11 cellular contexts compared by ENCODE assay signal in the genomic region with DNA sequence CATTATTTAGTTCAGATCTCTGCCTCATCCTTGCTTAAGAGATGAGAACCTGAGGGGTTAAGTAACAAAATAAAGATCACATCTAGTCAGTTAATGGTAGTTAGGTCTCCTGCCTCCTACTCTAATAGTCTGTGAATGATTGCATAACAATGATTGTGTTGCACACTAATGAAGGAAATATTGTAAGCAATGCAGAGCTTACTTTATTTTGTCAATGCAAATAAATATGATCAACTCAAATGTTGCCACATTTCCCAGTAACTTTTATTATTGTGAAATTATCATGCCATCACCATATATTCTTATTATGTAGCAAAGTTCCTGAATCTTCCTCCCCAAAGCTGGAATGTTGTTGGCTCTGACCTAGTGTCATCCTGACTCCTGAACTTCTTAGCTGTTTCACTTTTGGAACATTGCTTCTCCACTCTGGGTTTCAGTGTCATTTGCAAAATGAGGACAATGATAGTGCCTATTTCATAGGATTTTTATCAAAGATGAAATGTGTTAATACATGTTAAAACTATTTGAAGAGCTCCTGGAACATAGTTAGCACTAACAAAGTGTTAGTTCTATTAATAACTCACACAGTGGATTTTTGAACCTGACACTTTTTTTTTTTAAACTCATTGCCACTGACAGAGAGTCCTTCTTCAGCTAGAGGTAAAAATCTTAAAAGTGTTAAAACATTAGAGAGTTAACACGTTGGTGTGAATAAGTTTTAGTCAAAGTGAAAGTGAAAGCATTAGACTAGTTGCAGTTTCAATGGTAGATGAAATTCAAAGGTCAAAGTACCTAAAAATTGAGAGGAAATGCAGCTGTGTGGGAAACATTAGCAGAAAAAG. TPM values are rescaled to one million over a fixed set of nuclear protein-coding genes. Genes with fewer than 3 reads are reported as not detected.
DNase-seq lines count a peak whose midpoint lies in the region; ATAC-seq and TF ChIP-seq lines count a peak whose summit lies in the region.
"Had no signal": no experiment of that assay in that cellular context is flagged by ENCODE, and none has a peak within 500 bp of the region (broad histone marks: within the 10 kb centered on the region; RNA-seq: fewer than 3 reads in every experiment).

No MANE protein-coding gene starts in this region.

- intact Hi-C loops in right lobe of liver (cut with DNase I): no loop called here

- WGBS in SK-N-SH (ENCODE audit: low lambda C conversion rate): 3% methylated on average over 1 of the region's 1 CpG
- 0% methylated on average over 1 of the region's 1 CpG for WGBS in right lobe of liver (ENCODE audit: insufficient coverage, low coverage, low lambda C conversion rate, missing lambda C conversion rate)

- H3K4me1 ChIP-seq in SK-N-SH (ENCODE audit: control insufficient read depth in 1 of 2, insufficient read depth in 2 of 2, low read depth in 1 of 2, low read length in 1 of 2) (no peaks in the 10 kb centered on the region), GM23338 (ENCODE audit: insufficient read depth) (no peaks in the 10 kb centered on the region), right lobe of liver (no peaks in the 10 kb centered on the region)

- H3K79me2 ChIP-seq in SK-N-SH (ENCODE audit: insufficient read depth) (no peaks in the 10 kb centered on the region), GM23338 (replicated peaks; ENCODE audit: insufficient read depth) (no peaks in the 10 kb centered on the region)

- no peaks in the 10 kb centered on the region for H3K36me3 ChIP-seq in SK-N-SH (replicated peaks in 1 of 2; ENCODE audit: control insufficient read depth in 1 of 2, insufficient read depth in 2 of 2, low read length in 1 of 2)
- H3K36me3 ChIP-seq in GM23338 (ENCODE audit: insufficient read depth): no peaks in the 10 kb centered on the region
- no peaks in the 10 kb centered on the region for H3K36me3 ChIP-seq in right lobe of liver

- no peak overlapping the region for H2AFZ ChIP-seq in SK-N-SH (ENCODE audit: low read depth)
- H2AFZ ChIP-seq in GM23338: peak overlapping the region; percentile 57; the same call in 1 of the 2 replicates

- peak overlapping the region; percentile 54 for H3K4me2 ChIP-seq in SK-N-SH
- H3K4me2 ChIP-seq in GM23338: no peak overlapping the region

- no peaks in the 10 kb centered on the region for H3K4me1 Mint-ChIP-seq in GM23338

- no peak for TF ChIP-seq CTCF in SK-N-SH (IDR thresholded peaks at IDR 0.05)
- no peak for TF ChIP-seq CTCF in GM23338 (conservative IDR thresholded peaks at IDR 0.05; ENCODE audit: low read depth in 2 of 2)
- no peak for TF ChIP-seq CTCF in right lobe of liver (IDR thresholded peaks at IDR 0.05)

- no peak overlapping the region for H3K27ac ChIP-seq in SK-N-SH (ENCODE audit: low read depth in 2 of 2, low read length in 1 of 2)
- H3K27ac ChIP-seq in GM23338 (ENCODE audit: low read depth): no peak overlapping the region
- no peak overlapping the region for H3K27ac ChIP-seq in right lobe of liver

- H3K4me3 ChIP-seq in SK-N-SH (ENCODE audit: low read depth in 2 of 2, low read length in 1 of 2) (0 out of 4 replicates have a peak overlapping the region, but pooled peaks of 1 of the 2 experiments have one; percentile 17), GM23338 (no peak overlapping the region), right lobe of liver (peak overlapping the region in 1 of 3 donors; percentile 26)

- H4K20me1 ChIP-seq in SK-N-SH (ENCODE audit: insufficient read depth) (no peaks in the 10 kb centered on the region), GM23338 (replicated peaks; ENCODE audit: insufficient read depth) (no peaks in the 10 kb centered on the region)

- H3K9me2 ChIP-seq in SK-N-SH: no peaks in the 10 kb centered on the region
- no peaks in the 10 kb centered on the region for H3K9me2 ChIP-seq in GM23338 (ENCODE audit: insufficient read depth)

- H3F3A ChIP-seq in SK-N-SH (replicated peaks; ENCODE audit: insufficient read depth) (no peaks in the 10 kb centered on the region), GM23338 (replicated peaks; ENCODE audit: low read depth) (no peaks in the 10 kb centered on the region)

- ATAC-seq in SK-N-SH treated with all-trans-retinoic acid at 6 μM for 48 hours (no peak), GM23338 (no peak), right lobe of liver (peak; percentile 44 to 89 (median 78))

- no peaks in the 10 kb centered on the region for H3K9me3 ChIP-seq in SK-N-SH
- no peaks in the 10 kb centered on the region for H3K9me3 ChIP-seq in right lobe of liver

- no peaks in the 10 kb centered on the region for H3K27me3 Mint-ChIP-seq in GM23338 (ENCODE audit: insufficient read depth, low read depth, poor library complexity)

- CTCF ChIA-PET in SK-N-SH (lab: Yijun Ruan, JAX): interaction anchor here (1.0 kb wide), 1 partner anchor 13 kb away, joined by 3 read pairs; no protein-coding TSS in a partner anchor

- no peak for TF ChIP-seq POLR2A in right lobe of liver (IDR thresholded peaks at IDR 0.05)

- H3K9me3 Mint-ChIP-seq in GM23338: no peaks in the 10 kb centered on the region

- no peak overlapping the region for H3K27ac Mint-ChIP-seq in GM23338

- H3K9ac ChIP-seq in SK-N-SH: no peak overlapping the region

- POLR2A ChIA-PET in SK-N-SH (lab: Yijun Ruan, JAX): no interaction called here

- TF ChIP-seq EP300 in SK-N-SH (IDR thresholded peaks at IDR 0.05; ENCODE audit: borderline replicate concordance in 1 of 2, low read depth in 1 of 2, low read length in 1 of 2): no peak

- no peak overlapping the region for H3K4me3 Mint-ChIP-seq in GM23338

- DNase-seq in SK-N-SH (no peak), GM23338 (ENCODE audit: low spot score) (no peak), M059J (ENCODE audit: low read depth) (peak; percentile 6), right lobe of liver (no peak), NCI-H1417 treated with DMSO at 0.1 percent for 48 hours (lab: John Stamatoyannopoulos, UW) (no peak), AG20443 (ENCODE audit: low spot score) (no peak), NCI-H345 (lab: John Stamatoyannopoulos, UW) (no peak)

- H3K36me3 Mint-ChIP-seq in GM23338 (ENCODE audit: low read depth): no peaks in the 10 kb centered on the region

- H3K27me3 ChIP-seq in SK-N-SH (ENCODE audit: insufficient read depth) (no peaks in the 10 kb centered on the region; the same call in 1 of the 2 replicates), GM23338 (ENCODE audit: insufficient read depth) (no peaks in the 10 kb centered on the region), right lobe of liver (no peaks in the 10 kb centered on the region)

- no peak for TF ChIP-seq RAD21 in SK-N-SH (IDR thresholded peaks at IDR 0.05; ENCODE audit: low read length)

TF ChIP-seq in SK-N-SH, 30 proteins besides CTCF, POLR2A, EP300 and RAD21 (continues in another document):
- TF ChIP-seq, protein P1, sequence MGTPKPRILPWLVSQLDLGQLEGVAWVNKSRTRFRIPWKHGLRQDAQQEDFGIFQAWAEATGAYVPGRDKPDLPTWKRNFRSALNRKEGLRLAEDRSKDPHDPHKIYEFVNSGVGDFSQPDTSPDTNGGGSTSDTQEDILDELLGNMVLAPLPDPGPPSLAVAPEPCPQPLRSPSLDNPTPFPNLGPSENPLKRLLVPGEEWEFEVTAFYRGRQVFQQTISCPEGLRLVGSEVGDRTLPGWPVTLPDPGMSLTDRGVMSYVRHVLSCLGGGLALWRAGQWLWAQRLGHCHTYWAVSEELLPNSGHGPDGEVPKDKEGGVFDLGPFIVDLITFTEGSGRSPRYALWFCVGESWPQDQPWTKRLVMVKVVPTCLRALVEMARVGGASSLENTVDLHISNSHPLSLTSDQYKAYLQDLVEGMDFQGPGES (IDR thresholded peaks at IDR 0.05; ENCODE audit: low read depth, low read length): no peak
- TF ChIP-seq TCF12 (IDR thresholded peaks at IDR 0.05): no peak
- no peak for TF ChIP-seq MEF2A (IDR thresholded peaks at IDR 0.05; ENCODE audit: borderline replicate concordance, low read depth)

TF ChIP-seq in SK-N-SH treated with all-trans-retinoic acid at 6 μM for 48 hours, 23 proteins besides CTCF, POLR2A, EP300 and RAD21 (continues in another document):
- TF ChIP-seq, protein P2, sequence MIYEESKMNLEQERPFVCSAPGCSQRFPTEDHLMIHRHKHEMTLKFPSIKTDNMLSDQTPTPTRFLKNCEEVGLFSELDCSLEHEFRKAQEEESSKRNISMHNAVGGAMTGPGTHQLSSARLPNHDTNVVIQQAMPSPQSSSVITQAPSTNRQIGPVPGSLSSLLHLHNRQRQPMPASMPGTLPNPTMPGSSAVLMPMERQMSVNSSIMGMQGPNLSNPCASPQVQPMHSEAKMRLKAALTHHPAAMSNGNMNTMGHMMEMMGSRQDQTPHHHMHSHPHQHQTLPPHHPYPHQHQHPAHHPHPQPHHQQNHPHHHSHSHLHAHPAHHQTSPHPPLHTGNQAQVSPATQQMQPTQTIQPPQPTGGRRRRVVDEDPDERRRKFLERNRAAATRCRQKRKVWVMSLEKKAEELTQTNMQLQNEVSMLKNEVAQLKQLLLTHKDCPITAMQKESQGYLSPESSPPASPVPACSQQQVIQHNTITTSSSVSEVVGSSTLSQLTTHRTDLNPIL (CRISPR knock-in tag; IDR thresholded peaks at IDR 0.05; ENCODE audit: low read depth): no peak
- no peak for TF ChIP-seq BACH2 (CRISPR knock-in tag; IDR thresholded peaks at IDR 0.05; ENCODE audit: borderline replicate concordance)

TF ChIP-seq in GM23338, 12 proteins besides CTCF, POLR2A, EP300 and RAD21 (continues in another document):
- TF ChIP-seq EZH2phosphoT487 (IDR thresholded peaks at IDR 0.05; ENCODE audit: unreplicated experiment): no peak
- TF ChIP-seq ZNF331 (CRISPR knock-in tag; IDR thresholded peaks at IDR 0.05; ENCODE audit: low read depth): no peak
- TF ChIP-seq JUNB (IDR thresholded peaks at IDR 0.05; ENCODE audit: unreplicated experiment): no peak
- TF ChIP-seq STAT1 (IDR thresholded peaks at IDR 0.05; ENCODE audit: unreplicated experiment): no peak
- TF ChIP-seq EZH2 (IDR thresholded peaks at IDR 0.05; ENCODE audit: low read depth, unreplicated experiment): no peak

RNA-seq across cellular contexts. Expression of a gene that starts 17.2 kb away (rescaled TPM):
- not detected in 2 replicates for polyA plus RNA-seq in SK-N-SH (2012; rRNA removed)
- not detected in 2 replicates for polyA plus RNA-seq in SK-N-SH (2012; cell fraction: cytosol; rRNA removed)
- not detected in 2 replicates for polyA plus RNA-seq in SK-N-SH (2012; cell fraction: nucleus; rRNA removed)
- total RNA-seq in GM23338 (2014; rRNA removed; shearing (Covaris generic)): 0.50 and 1.5 TPM in 2 replicates
- polyA plus RNA-seq in GM23338 (2016; fragmentation: Nextera tagmentation; extraction: Ambion mirVana): 0.61 and 1.9 TPM in 2 replicates
- total RNA-seq in M059J (2014; rRNA removed; shearing (Covaris generic)): 0.05 and 0.07 TPM in 2 replicates
- under 1 TPM in 1 of 6 experiments, not detected in 5; 0.12 TPM for total RNA-seq in right lobe of liver
- total RNA-seq: LHCN-M2 had no signal
- polyA plus RNA-seq: adipose tissue had no signal

RNA-seq across cellular contexts. Expression of a gene that starts 20.8 kb away (rescaled TPM):
- polyA plus RNA-seq in SK-N-SH (2012; rRNA removed) (not detected in 2 replicates), GM23338 (2016; fragmentation: Nextera tagmentation; extraction: Ambion mirVana) (0.14 and 0.26 TPM in 2 replicates)
- polyA plus RNA-seq in SK-N-SH (2012; cell fraction: cytosol; rRNA removed): not detected in 2 replicates
- 0.15 TPM in 1 of 2 replicates, not detected in the other for polyA plus RNA-seq in SK-N-SH (2012; cell fraction: nucleus; rRNA removed)
- total RNA-seq in GM23338 (2014; rRNA removed; shearing (Covaris generic)): 0.97 and 1.0 TPM in 2 replicates
- total RNA-seq in M059J (2014; rRNA removed; shearing (Covaris generic)): 1.5 and 4.3 TPM in 2 replicates
- under 1 TPM in 1 of 6 experiments, not detected in 5; 0.43 TPM for total RNA-seq in right lobe of liver
- total RNA-seq: LHCN-M2, mononuclear cell had no signal

Comparison
In these comparisons a context has a peak if more than half of its experiments do, and no peak if none do; other contexts are left out.
1. ATAC-seq: peak in right lobe of liver (4 of 4); none in SK-N-SH treated with all-trans-retinoic acid at 6 μM for 48 hours (single experiment) and GM23338 (single experiment).